22 cellular contexts compared by ENCODE assay signal in the genomic region with DNA sequence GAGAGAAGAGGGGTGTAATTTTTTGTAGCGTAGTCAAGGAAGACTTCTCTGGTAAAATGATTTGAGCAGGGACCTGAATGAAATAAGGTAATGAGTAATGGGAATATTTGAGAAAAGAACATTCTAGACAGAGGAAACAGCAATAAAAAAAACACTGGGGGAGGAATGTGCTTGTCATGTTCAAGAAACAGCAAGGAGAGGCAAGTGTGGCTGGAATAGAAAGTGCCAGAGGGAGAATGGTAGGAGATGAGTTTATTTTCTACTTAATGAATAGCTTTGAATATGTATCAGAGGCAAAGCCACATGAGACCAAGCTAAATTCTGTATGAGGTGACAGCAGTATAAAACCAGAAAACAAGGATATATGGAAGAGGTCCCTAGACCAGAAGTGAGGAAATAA.
DNase-seq lines count a peak whose midpoint lies in the region; ATAC-seq and TF ChIP-seq lines count a peak whose summit lies in the region.
"Had no signal": no experiment of that assay in that cellular context is flagged by ENCODE, and none has a peak within 500 bp of the region (broad histone marks: within the 10 kb centered on the region; RNA-seq: fewer than 3 reads in every experiment).

No MANE protein-coding gene starts in this region.

- TF ChIP-seq CTCF in endothelial cell (IDR thresholded peaks at IDR 0.05; ENCODE audit: unreplicated experiment) (no peak), neural progenitor cell (IDR thresholded peaks at IDR 0.05) (no peak)

- no peak overlapping the region for H3K27ac ChIP-seq in neural progenitor cell
- H3K27ac ChIP-seq: epithelial cell of prostate, foreskin keratinocyte, prostate gland, tibial artery had no signal

- in situ Hi-C loops in KBM-7 (cut with MboI; ENCODE audit: low pct_unique_long_range_greater_than_20kb, low sequenced_read_pairs): no loop called here

- H2AFZ ChIP-seq in neural progenitor cell (replicated peaks): no peak overlapping the region

- peaks cover 21% of the 10 kb centered on the region for H3K79me2 ChIP-seq in neural progenitor cell (ENCODE audit: low read depth)

- DNase-seq in EH (ENCODE audit: low read depth): peak; percentile 43
- DNase-seq in M059J (ENCODE audit: low read depth): peak; percentile 38
- no peak for DNase-seq in endothelial cell (ENCODE audit: low spot score)
- no peak for DNase-seq in neural progenitor cell (ENCODE audit: low spot score)
- DNase-seq in posterior cingulate gyrus: no peak
- no peak for DNase-seq in KBM-7
- DNase-seq in Right ventricle myocardium inferior (ENCODE audit: missing footprints): no peak
- DNase-seq: activated CD4-positive, alpha-beta T cell treated with anti-CD3 and anti-CD28 coated beads, Interleukin-2, amount 50 U/mL, for 1 hour; activated CD8-positive, alpha-beta memory T cell treated with anti-CD3 and anti-CD28 coated beads, Interleukin-2, amount 50 U/mL, for 4 hours; dermis blood vessel endothelial cell; Kasumi-1; naive thymus-derived CD4-positive, alpha-beta T cell; NCI-H774; PC-3; stimulated activated CD4-positive, alpha-beta T cell treated with anti-CD3 and anti-CD28 coated beads, Interleukin-2, amount 100 ng/mL, for 48 hours; tibial artery had no signal

- intact Hi-C loops in posterior cingulate gyrus (cut with DNase I): no loop called here
- intact Hi-C loops in Right ventricle myocardium inferior (cut with DNase I): no loop called here

- H4K20me1 ChIP-seq in neural progenitor cell (ENCODE audit: low read depth): no peaks in the 10 kb centered on the region

- H3K36me3 ChIP-seq in neural progenitor cell: no peaks in the 10 kb centered on the region
- H3K36me3 ChIP-seq: prostate gland, tibial artery had no signal

- no peak overlapping the region for H3K4me3 Mint-ChIP-seq in endothelial cell (ENCODE audit: unreplicated experiment)
- H3K4me3 Mint-ChIP-seq in neural progenitor cell: no peak overlapping the region
- H3K4me3 Mint-ChIP-seq: naive thymus-derived CD4-positive, alpha-beta T cell; stimulated activated naive CD8-positive, alpha-beta T cell treated with anti-CD3 and anti-CD28 coated beads, Interleukin-15, Interleukin-2, amounts not matched to agents 100 ng/mL and 50 ng/mL, for 24 hours had no signal

- H3F3A ChIP-seq in neural progenitor cell (ENCODE audit: low read depth): no peaks in the 10 kb centered on the region

- peak overlapping the region; percentile 31 for H3K4me2 ChIP-seq in neural progenitor cell

- H3K9ac ChIP-seq in neural progenitor cell: no peak overlapping the region

- H3K4me1 Mint-ChIP-seq in endothelial cell (ENCODE audit: unreplicated experiment) (peaks cover 5% of the 10 kb centered on the region), neural progenitor cell (peaks cover 17% of the 10 kb centered on the region)

- H3K27me3 Mint-ChIP-seq in endothelial cell (ENCODE audit: unreplicated experiment) (no peaks in the 10 kb centered on the region), neural progenitor cell (ENCODE audit: insufficient read depth, low read depth) (no peaks in the 10 kb centered on the region)
- H3K27me3 Mint-ChIP-seq: naive thymus-derived CD4-positive, alpha-beta T cell; stimulated activated naive CD8-positive, alpha-beta T cell treated with anti-CD3 and anti-CD28 coated beads, Interleukin-15, Interleukin-2, amounts not matched to agents 100 ng/mL and 50 ng/mL, for 24 hours had no signal

- no peak for ATAC-seq in Right ventricle myocardium inferior
- ATAC-seq: foreskin keratinocyte; naive thymus-derived CD4-positive, alpha-beta T cell; PC-3 had no signal

- no peak overlapping the region for H3K4me3 ChIP-seq in neural progenitor cell
- H3K4me3 ChIP-seq: prostate gland, skin epidermis, tibial artery had no signal

- H3K27me3 ChIP-seq in neural progenitor cell: no peaks in the 10 kb centered on the region
- H3K27me3 ChIP-seq: foreskin keratinocyte, tibial artery had no signal

- no peaks in the 10 kb centered on the region for H3K9me3 ChIP-seq in neural progenitor cell (ENCODE audit: low read depth)
- H3K9me3 ChIP-seq: prostate gland, tibial artery had no signal

- peak overlapping the region; percentile 5 for H3K27ac Mint-ChIP-seq in endothelial cell (ENCODE audit: unreplicated experiment)
- peak overlapping the region; percentile 3 for H3K27ac Mint-ChIP-seq in neural progenitor cell
- H3K27ac Mint-ChIP-seq: activated T-helper 2 cell treated with anti-CD3 and anti-CD28 coated beads, Interferon-gamma antibody, Interleukin-2, Interleukin-4, amounts not matched to agents 10 μg/mL and 5 μg/mL and 100 μg/mL, durations not matched to agents 14 hours and 24 hours and 36 hours; stimulated activated naive CD8-positive, alpha-beta T cell treated with anti-CD3 and anti-CD28 coated beads, Interleukin-15, Interleukin-2, amounts not matched to agents 100 ng/mL and 50 ng/mL, for 24 hours had no signal

- peaks cover 57% of the 10 kb centered on the region for H3K4me1 ChIP-seq in neural progenitor cell
- H3K4me1 ChIP-seq: prostate gland, tibial artery had no signal

- H3K36me3 Mint-ChIP-seq in endothelial cell (ENCODE audit: low read depth, unreplicated experiment): no peaks in the 10 kb centered on the region
- no peaks in the 10 kb centered on the region for H3K36me3 Mint-ChIP-seq in neural progenitor cell

- no peaks in the 10 kb centered on the region for H3K9me3 Mint-ChIP-seq in endothelial cell (ENCODE audit: unreplicated experiment)
- H3K9me3 Mint-ChIP-seq in neural progenitor cell: no peaks in the 10 kb centered on the region
- H3K9me3 Mint-ChIP-seq: activated T-helper 2 cell treated with anti-CD3 and anti-CD28 coated beads, Interferon-gamma antibody, Interleukin-2, Interleukin-4, amounts not matched to agents 10 μg/mL and 5 μg/mL and 100 μg/mL, durations not matched to agents 14 hours and 24 hours and 36 hours; naive thymus-derived CD4-positive, alpha-beta T cell; stimulated activated naive CD8-positive, alpha-beta T cell treated with anti-CD3 and anti-CD28 coated beads, Interleukin-15, Interleukin-2, amounts not matched to agents 100 ng/mL and 50 ng/mL, for 24 hours had no signal

Comparison
In these comparisons a context has a peak if more than half of its experiments do, and no peak if none do; other contexts are left out.
1. DNase-seq: peak in EH (single experiment) and M059J (single experiment); none in endothelial cell (single experiment), neural progenitor cell (single experiment), posterior cingulate gyrus (0 of 10), KBM-7 (single experiment) and Right ventricle myocardium inferior (single experiment).